In the genomic region with DNA sequence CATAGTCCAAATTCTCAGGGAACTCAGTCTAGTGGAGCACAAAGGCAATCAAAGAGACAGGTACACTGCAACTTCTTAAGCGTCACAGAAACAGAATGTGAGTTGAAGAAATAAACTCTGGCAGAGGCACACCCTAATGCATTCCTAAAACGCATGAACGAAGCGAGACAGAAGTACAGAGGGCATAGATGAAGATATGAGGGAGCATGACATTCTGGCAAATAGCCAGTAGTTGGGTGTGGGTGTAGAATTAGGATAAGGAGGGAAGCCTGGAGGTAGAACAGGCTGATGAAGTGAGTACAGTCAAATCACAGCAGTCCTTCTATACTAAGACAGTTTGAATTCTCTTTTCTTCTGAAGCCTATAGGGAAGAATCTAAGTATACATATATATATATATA, we compare ENCODE assay signal across 36 cellular contexts.
"Had no signal": no experiment of that assay in that cellular context is flagged by ENCODE, and none has a peak within 500 bp of the region (broad histone marks: within the 10 kb centered on the region; RNA-seq: fewer than 3 reads in every experiment).

No MANE protein-coding gene starts in this region.

- ATAC-seq: activated CD8-positive, alpha-beta memory T cell treated with anti-CD3 and anti-CD28 coated beads, Interleukin-2, amount 10 ng/mL, durations not matched to agents 7 days and 5 days; activated naive CD8-positive, alpha-beta T cell treated with anti-CD3 and anti-CD28 coated beads, Interleukin-2, amount 50 U/mL, for 24 hours; PC-3 had no signal

- H3K4me3 ChIP-seq: cardiac muscle cell, MG63, Peyer's patch, SJSA1 had no signal

- DNase-seq: activated CD4-positive, alpha-beta memory T cell treated with anti-CD3 and anti-CD28 coated beads, Interleukin-2, amount 10 ng/mL, durations not matched to agents 7 days and 5 days; activated CD4-positive, alpha-beta T cell treated with anti-CD3 and anti-CD28 coated beads for 1 hour; activated CD4-positive, alpha-beta T cell treated with anti-CD3 and anti-CD28 coated beads for 48 hours; activated CD4-positive, CD25-positive, alpha-beta regulatory T cell; activated CD8-positive, alpha-beta memory T cell treated with anti-CD3 and anti-CD28 coated beads for 24 hours; activated CD8-positive, alpha-beta memory T cell treated with anti-CD3 and anti-CD28 coated beads, Interleukin-2, amount 10 ng/mL, durations not matched to agents 7 days and 5 days; activated CD8-positive, alpha-beta memory T cell treated with anti-CD3 and anti-CD28 coated beads, Interleukin-2, amount 50 U/mL, for 48 hours; activated effector memory CD4-positive, alpha-beta T cell treated with Interleukin-2 at 50 U/mL for 16 hours; activated naive CD4-positive, alpha-beta T cell treated with anti-CD3 and anti-CD28 coated beads, Interleukin-2, amount 10 ng/mL, durations not matched to agents 7 days and 5 days; activated naive CD8-positive, alpha-beta T cell treated with anti-CD3 and anti-CD28 coated beads, Interleukin-2, amount 50 U/mL, for 24 hours; activated T-cell treated with anti-CD3 and anti-CD28 coated beads, Interleukin-2, amount 50 U/mL, for 48 hours; anterior cingulate cortex; Karpas-422; KBM-7; MG63; NCI-H1048; NCI-H1105 treated with DMSO at 0.1 percent for 48 hours; NCI-H1436; NCI-H1694; NCI-H1930; NCI-H2081 treated with DMSO at 0.1 percent for 48 hours; NCI-H2171; NCI-H510A; NCI-H526; NCI-H774; PC-3; Peyer's patch; RPMI8226; SHP77 treated with DMSO at 0.1 percent for 48 hours; SW 1271; T-helper 1 cell; T-helper 2 cell; T-helper 9 cell; WERI-Rb-1 had no signal

- H3K36me3 ChIP-seq: cardiac muscle cell, MG63, Peyer's patch, SJSA1, WERI-Rb-1 had no signal

- H3K9me3 ChIP-seq: MG63, Peyer's patch had no signal

- H3K4me1 ChIP-seq: Peyer's patch, SJSA1 had no signal

- H3K27ac ChIP-seq: cardiac muscle cell, Peyer's patch, SJSA1, WERI-Rb-1 had no signal

- H3K27me3 ChIP-seq: cardiac muscle cell, MG63, Peyer's patch, SJSA1 had no signal
